ENCODE assay signal across 1 cellular context in genomic region chr6:148500402-148500801, GRCh38.
TF ChIP-seq lines count a peak whose summit lies in the region.

No MANE protein-coding gene starts in this region.

TF ChIP-seq in WTC11, 78 proteins besides CTCF, POLR2A, EP300 and RAD21 (continued from another document):
- TF ChIP-seq, protein P1, sequence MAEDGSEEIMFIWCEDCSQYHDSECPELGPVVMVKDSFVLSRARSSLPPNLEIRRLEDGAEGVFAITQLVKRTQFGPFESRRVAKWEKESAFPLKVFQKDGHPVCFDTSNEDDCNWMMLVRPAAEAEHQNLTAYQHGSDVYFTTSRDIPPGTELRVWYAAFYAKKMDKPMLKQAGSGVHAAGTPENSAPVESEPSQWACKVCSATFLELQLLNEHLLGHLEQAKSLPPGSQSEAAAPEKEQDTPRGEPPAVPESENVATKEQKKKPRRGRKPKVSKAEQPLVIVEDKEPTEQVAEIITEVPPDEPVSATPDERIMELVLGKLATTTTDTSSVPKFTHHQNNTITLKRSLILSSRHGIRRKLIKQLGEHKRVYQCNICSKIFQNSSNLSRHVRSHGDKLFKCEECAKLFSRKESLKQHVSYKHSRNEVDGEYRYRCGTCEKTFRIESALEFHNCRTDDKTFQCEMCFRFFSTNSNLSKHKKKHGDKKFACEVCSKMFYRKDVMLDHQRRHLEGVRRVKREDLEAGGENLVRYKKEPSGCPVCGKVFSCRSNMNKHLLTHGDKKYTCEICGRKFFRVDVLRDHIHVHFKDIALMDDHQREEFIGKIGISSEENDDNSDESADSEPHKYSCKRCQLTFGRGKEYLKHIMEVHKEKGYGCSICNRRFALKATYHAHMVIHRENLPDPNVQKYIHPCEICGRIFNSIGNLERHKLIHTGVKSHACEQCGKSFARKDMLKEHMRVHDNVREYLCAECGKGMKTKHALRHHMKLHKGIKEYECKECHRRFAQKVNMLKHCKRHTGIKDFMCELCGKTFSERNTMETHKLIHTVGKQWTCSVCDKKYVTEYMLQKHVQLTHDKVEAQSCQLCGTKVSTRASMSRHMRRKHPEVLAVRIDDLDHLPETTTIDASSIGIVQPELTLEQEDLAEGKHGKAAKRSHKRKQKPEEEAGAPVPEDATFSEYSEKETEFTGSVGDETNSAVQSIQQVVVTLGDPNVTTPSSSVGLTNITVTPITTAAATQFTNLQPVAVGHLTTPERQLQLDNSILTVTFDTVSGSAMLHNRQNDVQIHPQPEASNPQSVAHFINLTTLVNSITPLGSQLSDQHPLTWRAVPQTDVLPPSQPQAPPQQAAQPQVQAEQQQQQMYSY (CRISPR knock-in tag; IDR thresholded peaks at IDR 0.05) = no peak
- TF ChIP-seq ZNF138 (CRISPR knock-in tag; conservative IDR thresholded peaks at IDR 0.05) (no peak), RORB (CRISPR knock-in tag; IDR thresholded peaks at IDR 0.05) (no peak), USF2 (CRISPR knock-in tag; IDR thresholded peaks at IDR 0.05) (no peak), GTF2I (CRISPR knock-in tag; conservative IDR thresholded peaks at IDR 0.05) (no peak), E2F5 (CRISPR knock-in tag; IDR thresholded peaks at IDR 0.05) (no peak)
